In the genomic region with DNA sequence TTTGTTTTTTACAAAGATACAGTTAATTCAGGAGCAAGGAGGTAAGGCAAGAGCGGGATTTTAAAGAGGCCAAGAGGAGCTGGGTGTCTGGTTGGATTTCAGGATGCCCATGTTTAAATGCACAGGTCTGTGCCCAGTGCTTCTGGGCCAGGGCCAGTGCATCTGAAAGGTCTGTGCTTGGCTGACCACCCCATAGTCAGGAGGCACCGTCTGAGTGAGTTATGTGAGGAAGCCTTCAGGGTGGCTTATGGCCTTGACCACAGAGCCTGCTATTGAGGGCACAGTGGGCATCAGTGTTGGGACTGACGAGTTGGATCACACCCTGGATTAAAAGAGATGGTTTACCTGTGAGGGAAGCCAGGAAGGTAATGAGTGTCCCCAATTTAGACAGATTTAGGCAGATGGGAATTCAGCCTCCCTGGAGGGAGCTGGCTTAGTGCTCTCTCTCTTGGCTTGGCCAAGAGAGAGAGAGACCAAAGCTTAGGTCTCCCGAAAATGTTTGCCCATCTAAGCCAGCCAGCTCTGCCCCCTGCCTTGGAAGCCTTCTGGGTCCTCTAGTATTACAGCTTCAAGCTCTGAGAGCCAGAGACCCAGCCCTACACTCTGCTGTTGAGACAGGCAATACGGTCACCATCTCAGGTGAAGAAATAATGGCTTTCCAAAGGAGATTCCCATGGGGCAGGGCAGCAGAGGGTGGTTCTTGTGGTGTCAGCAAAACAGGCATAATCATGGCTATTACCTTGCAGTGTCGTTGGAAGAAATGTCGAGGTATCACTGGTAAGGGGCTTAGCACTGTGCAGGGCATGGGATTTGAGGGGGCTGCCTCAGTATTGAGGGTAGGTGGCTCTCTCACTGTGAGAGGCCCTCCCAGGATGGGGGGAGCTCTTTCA, we compare ENCODE assay signal across 29 cellular contexts.
A peak's percentile ranks its signal among the peaks of the same experiment; 100 is the strongest.
DNase-seq lines count a peak whose midpoint lies in the region; ATAC-seq and TF ChIP-seq lines count a peak whose summit lies in the region.
"Had no signal": no experiment of that assay in that cellular context is flagged by ENCODE, and none has a peak within 500 bp of the region (broad histone marks: within the 10 kb centered on the region; RNA-seq: fewer than 3 reads in every experiment).

No MANE protein-coding gene starts in this region.

- H2AFZ ChIP-seq in IMR-90 (replicated peaks; ENCODE audit: low read length, poor library complexity) (no peak overlapping the region), neural progenitor cell (replicated peaks) (no peak overlapping the region), mesenchymal stem cell (ENCODE audit: low read depth, low read length) (no peak overlapping the region)

- H3K4me2 ChIP-seq in IMR-90 (ENCODE audit: low read depth, low read length) = no peak overlapping the region
- no peak overlapping the region for H3K4me2 ChIP-seq in neural progenitor cell
- H3K4me2 ChIP-seq in mesenchymal stem cell (ENCODE audit: low read length, poor library complexity, severe bottlenecking) = no peak overlapping the region
- H3K4me2 ChIP-seq: BLaER1 had no signal

- no peak overlapping the region for H2BK5ac ChIP-seq in IMR-90 (ENCODE audit: low read depth, low read length, poor library complexity, severe bottlenecking)
- H2BK5ac ChIP-seq in mesenchymal stem cell (ENCODE audit: low read depth, low read length, poor library complexity, severe bottlenecking) = no peak overlapping the region

- H3K4me3 ChIP-seq in CD4-positive, alpha-beta memory T cell (ENCODE audit: low read length in 2 of 2) = no peak overlapping the region
- no peak overlapping the region for H3K4me3 ChIP-seq in IMR-90 (ENCODE audit: insufficient read depth, low read depth, low read length)
- H3K4me3 ChIP-seq in coronary artery = no peak overlapping the region
- H3K4me3 ChIP-seq in neural progenitor cell = no peak overlapping the region
- H3K4me3 ChIP-seq in mesenchymal stem cell (ENCODE audit: insufficient read depth in 1 of 2, low read depth in 1 of 2, low read length in 2 of 2) = no peak overlapping the region
- H3K4me3 ChIP-seq: BLaER1, body of pancreas, upper lobe of right lung had no signal

- H3K23ac ChIP-seq in IMR-90 (ENCODE audit: low read depth, low read length) = no peak overlapping the region
- H3K23ac ChIP-seq in mesenchymal stem cell (ENCODE audit: low read length in 2 of 2) = no peak overlapping the region

- H2AK5ac ChIP-seq in IMR-90 (ENCODE audit: low read depth, low read length) (no peak overlapping the region), mesenchymal stem cell (ENCODE audit: low read length, severe bottlenecking) (no peak overlapping the region)

- H3K56ac ChIP-seq in IMR-90 (ENCODE audit: extremely low read depth, insufficient read depth, low read length) = no peak overlapping the region

- no peaks in the 10 kb centered on the region; the same call in 1 of the 2 replicates for H3K9me1 ChIP-seq in IMR-90 (ENCODE audit: insufficient read depth, low read length)

- H4K20me1 ChIP-seq in IMR-90 (ENCODE audit: insufficient read depth, low read length) = no peaks in the 10 kb centered on the region
- H4K20me1 ChIP-seq in neural progenitor cell (ENCODE audit: low read depth) = no peaks in the 10 kb centered on the region
- H4K20me1 ChIP-seq: BLaER1 had no signal

- dilution Hi-C loops in IMR-90 (cut with HindIII; ENCODE audit: low sequenced_read_pairs, unreplicated experiment) = no loop called here

- H3K36me3 ChIP-seq in CD4-positive, alpha-beta memory T cell (ENCODE audit: insufficient read depth, low read length) = peaks cover 46% of the 10 kb centered on the region
- H3K36me3 ChIP-seq in IMR-90 (ENCODE audit: control insufficient read depth, insufficient read depth, low read length) (no peaks in the 10 kb centered on the region), neural progenitor cell (no peaks in the 10 kb centered on the region), mesenchymal stem cell (ENCODE audit: control insufficient read depth in 1 of 2, insufficient read depth in 2 of 2, low read depth in 1 of 2, low read length in 2 of 2) (peaks cover 0 to 31% of the 10 kb centered on the region in 2 experiments)
- H3K36me3 ChIP-seq: BLaER1, neutrophil had no signal

- H3K79me1 ChIP-seq in IMR-90 (ENCODE audit: low read depth in 1 of 2, low read length in 2 of 2) (no peaks in the 10 kb centered on the region), mesenchymal stem cell (replicated peaks; ENCODE audit: low read length, poor library complexity, severe bottlenecking) (peaks cover 4% of the 10 kb centered on the region)

- H2BK15ac ChIP-seq in IMR-90 (ENCODE audit: low read depth, low read length) (no peak overlapping the region), mesenchymal stem cell (ENCODE audit: low read depth, poor library complexity, severe bottlenecking) (no peak overlapping the region)

- no peak overlapping the region for H3K18ac ChIP-seq in IMR-90 (ENCODE audit: low read depth, low read length)
- no peak overlapping the region for H3K18ac ChIP-seq in mesenchymal stem cell (ENCODE audit: low read depth in 1 of 2, low read length in 2 of 2)

- H3K9ac ChIP-seq in IMR-90 (ENCODE audit: low read depth, low read length) (no peak overlapping the region), neural progenitor cell (no peak overlapping the region), mesenchymal stem cell (ENCODE audit: low read length) (no peak overlapping the region)
- H3K9ac ChIP-seq: BLaER1 had no signal

- no peaks in the 10 kb centered on the region for H3K79me2 ChIP-seq in neural progenitor cell (ENCODE audit: low read depth)

- H3K27ac ChIP-seq in CD4-positive, alpha-beta memory T cell (ENCODE audit: low read depth, low read length) = no peak overlapping the region
- H3K27ac ChIP-seq in IMR-90 (ENCODE audit: insufficient read depth, low read length) (no peak overlapping the region), coronary artery (no peak overlapping the region), neural progenitor cell (no peak overlapping the region), mesenchymal stem cell (ENCODE audit: low read length, poor library complexity, severe bottlenecking) (no peak overlapping the region)
- H3K27ac ChIP-seq: BLaER1, body of pancreas, neutrophil, upper lobe of right lung, VCaP had no signal

- BruUV-seq in IMR-90 (replicated peaks; lab: Mats Ljungman, UMichigan) = no TSS peak

- no peak overlapping the region for H3K14ac ChIP-seq in IMR-90 (replicated peaks; ENCODE audit: low read depth, low read length)
- no peak overlapping the region for H3K14ac ChIP-seq in mesenchymal stem cell (ENCODE audit: low read length in 2 of 2)

- no peaks in the 10 kb centered on the region for H3K27me3 Mint-ChIP-seq in CD4-positive, alpha-beta memory T cell
- H3K27me3 Mint-ChIP-seq in neural progenitor cell (ENCODE audit: insufficient read depth, low read depth) = peaks cover 11% of the 10 kb centered on the region

- H2BK120ac ChIP-seq in IMR-90 (ENCODE audit: low read depth, low read length) (no peak overlapping the region), mesenchymal stem cell (ENCODE audit: low read depth, low read length) (no peak overlapping the region)

- H3K4me1 Mint-ChIP-seq in CD4-positive, alpha-beta memory T cell = peaks cover 3 to 14% (median 12%) of the 10 kb centered on the region in 4 donors
- peaks cover 32% of the 10 kb centered on the region for H3K4me1 Mint-ChIP-seq in neural progenitor cell

- H3K4ac ChIP-seq in IMR-90 (ENCODE audit: low read depth, low read length) (no peak overlapping the region), mesenchymal stem cell (ENCODE audit: low read depth in 1 of 2, low read length in 2 of 2) (no peak overlapping the region)

- H2AK9ac ChIP-seq in IMR-90 (replicated peaks; ENCODE audit: low read depth, low read length, poor library complexity) = no peak overlapping the region

- H3K4me1 ChIP-seq in CD4-positive, alpha-beta memory T cell (ENCODE audit: insufficient read depth, low read length) = no peaks in the 10 kb centered on the region
- no peaks in the 10 kb centered on the region for H3K4me1 ChIP-seq in IMR-90 (ENCODE audit: control insufficient read depth, insufficient read depth, low read length)
- peaks cover 11% of the 10 kb centered on the region for H3K4me1 ChIP-seq in neural progenitor cell
- peaks cover 6% of the 10 kb centered on the region for H3K4me1 ChIP-seq in mesenchymal stem cell (ENCODE audit: control insufficient read depth, insufficient read depth, low read depth, low read length)
- H3K4me1 ChIP-seq: body of pancreas had no signal

- no peak for TF ChIP-seq RAD21 in IMR-90 (IDR thresholded peaks at IDR 0.05; ENCODE audit: low read length)

- H3K4me3 Mint-ChIP-seq in CD4-positive, alpha-beta memory T cell = no peak overlapping the region
- no peak overlapping the region for H3K4me3 Mint-ChIP-seq in neural progenitor cell

- H3K27ac Mint-ChIP-seq in CD4-positive, alpha-beta memory T cell = peak overlapping the region in 5 of 7 donors; percentile 4 to 79 (median 10)
- peak overlapping the region; percentile 58 for H3K27ac Mint-ChIP-seq in neural progenitor cell

- 83% methylated on average over 1 of the region's 7 CpGs; no CpG with 5 or more reads in 1 of the 2 experiments for WGBS in IMR-90 (ENCODE audit: extremely low coverage in 2 of 2, insufficient read length in 1 of 2), 2 experiments
- WGBS in mesenchymal stem cell = 94% methylated on average over 7 of the region's 7 CpGs

- no peak overlapping the region for H2BK20ac ChIP-seq in IMR-90 (ENCODE audit: low read depth, low read length)

- H4K91ac ChIP-seq in IMR-90 (ENCODE audit: insufficient read depth, low read depth, low read length) (no peak overlapping the region), mesenchymal stem cell (ENCODE audit: low read length) (no peak overlapping the region)

- POLR2A ChIA-PET in CD4-positive, alpha-beta memory T cell (lab: Charles Lee; ENCODE audit: partially characterized antibody) = interaction anchor here (1.3 to 1.6 kb wide), 2 partner anchors 10 to 15 kb away, joined by 4 to 5 read pairs; no protein-coding TSS in a partner anchor
- POLR2A ChIA-PET in IMR-90 (lab: Charles Lee; ENCODE audit: unreplicated experiment) = interaction anchor here (1.0 kb wide), 1 partner anchor 12 kb away, joined by 3 read pairs; no protein-coding TSS in a partner anchor

- TF ChIP-seq CTCF in IMR-90 (conservative IDR thresholded peaks at IDR 0.05; ENCODE audit: low read depth, low read length) (no peak), coronary artery (IDR thresholded peaks at IDR 0.05) (no peak), neural progenitor cell (IDR thresholded peaks at IDR 0.05) (no peak)

- no peak for TF ChIP-seq POLR2A in IMR-90 (IDR thresholded peaks at IDR 0.05; ENCODE audit: low read depth, low read length)

- H4K8ac ChIP-seq in IMR-90 (ENCODE audit: low read depth in 2 of 2, low read length in 2 of 2) = no peak overlapping the region
- no peak overlapping the region for H4K8ac ChIP-seq in mesenchymal stem cell (ENCODE audit: low read length)

- no peak overlapping the region for H4K5ac ChIP-seq in IMR-90 (ENCODE audit: low read depth, low read length)

- ATAC-seq in IMR-90 (ENCODE audit: low read depth) (no peak), HG02938 (IDR thresholded peaks at IDR 0.05; ENCODE audit: unreplicated experiment) (no peak)
- ATAC-seq: body of pancreas, HCT116, left lobe of liver, upper lobe of right lung had no signal

- CTCF ChIA-PET in CD4-positive, alpha-beta memory T cell (lab: Charles Lee; ENCODE audit: partially characterized antibody) = interaction anchor here (0.7 to 2.2 kb wide), 3 partner anchors 15 to 1433 kb away, joined by 4 to 5 read pairs (median 5); no protein-coding TSS in a partner anchor
- CTCF ChIA-PET in IMR-90 (lab: Yijun Ruan, JAX) = interaction anchor here (1.4 kb wide), 1 partner anchor 16 kb away, joined by 3 read pairs; no protein-coding TSS in a partner anchor

- no peaks in the 10 kb centered on the region for H3K9me3 ChIP-seq in CD4-positive, alpha-beta memory T cell (ENCODE audit: control insufficient read depth in 1 of 2, low read length in 2 of 2)
- H3K9me3 ChIP-seq in IMR-90 (ENCODE audit: control insufficient read depth, insufficient read depth, low read length) = no peaks in the 10 kb centered on the region
- no peaks in the 10 kb centered on the region for H3K9me3 ChIP-seq in neural progenitor cell (ENCODE audit: low read depth)
- H3K9me3 ChIP-seq in mesenchymal stem cell (ENCODE audit: control insufficient read depth, low read length) = no peaks in the 10 kb centered on the region
- H3K9me3 ChIP-seq: BLaER1, body of pancreas, Caco-2, neutrophil, upper lobe of right lung had no signal

- H3K36me3 Mint-ChIP-seq in CD4-positive, alpha-beta memory T cell = peaks cover 55 to 64% of the 10 kb centered on the region in 2 donors
- peaks cover 15% of the 10 kb centered on the region for H3K36me3 Mint-ChIP-seq in neural progenitor cell

- H3K27me3 ChIP-seq in CD4-positive, alpha-beta memory T cell (ENCODE audit: insufficient read depth, low read length) = no peaks in the 10 kb centered on the region
- H3K27me3 ChIP-seq in IMR-90 (ENCODE audit: control insufficient read depth, insufficient read depth, low read length) = no peaks in the 10 kb centered on the region
- no peaks in the 10 kb centered on the region for H3K27me3 ChIP-seq in neural progenitor cell
- H3K27me3 ChIP-seq in mesenchymal stem cell (ENCODE audit: control insufficient read depth in 1 of 2, insufficient read depth in 1 of 2, low read length in 2 of 2) = peaks cover 0 to 46% of the 10 kb centered on the region in 2 experiments
- H3K27me3 ChIP-seq: BLaER1, body of pancreas, neutrophil, upper lobe of right lung had no signal

- no peaks in the 10 kb centered on the region for H3K9me3 Mint-ChIP-seq in CD4-positive, alpha-beta memory T cell
- H3K9me3 Mint-ChIP-seq in neural progenitor cell = no peaks in the 10 kb centered on the region

- in situ Hi-C loops in IMR-90 (cut with MboI; ENCODE audit: low sequenced_read_pairs) = no loop called here

- intact Hi-C loops in CD4-positive, alpha-beta memory T cell (cut with micrococcal nuclease) = no loop called here
- intact Hi-C loops in IMR-90 (cut with micrococcal nuclease) = no loop called here

- no peak overlapping the region for H2BK12ac ChIP-seq in mesenchymal stem cell (ENCODE audit: low read length in 2 of 2)

- no peak for DNase-seq in CD4-positive, alpha-beta memory T cell
- DNase-seq in IMR-90 (no peak), coronary artery (ENCODE audit: low spot score) (peak; percentile 63), neural progenitor cell (ENCODE audit: low spot score) (no peak), foreskin melanocyte (no peak), NCI-H187 (lab: John Stamatoyannopoulos, UW) (no peak), mesenchymal stem cell (no peak)
- DNase-seq: activated CD4-positive, alpha-beta T cell treated with anti-CD3 and anti-CD28 coated beads for 48 hours; activated CD8-positive, alpha-beta memory T cell treated with anti-CD3 and anti-CD28 coated beads for 24 hours; activated effector memory CD4-positive, alpha-beta T cell treated with Interleukin-2 at 50 U/mL for 16 hours; body of pancreas; Caco-2; DMS53; Kasumi-1; NCI-H1436 treated with DMSO at 0.1 percent for 48 hours; NCI-H2107; NCI-H345; NCI-H774; SIG-M5; stimulated activated CD4-positive, alpha-beta T cell treated with anti-CD3 and anti-CD28 coated beads, Interleukin-4, amount 100 ng/mL, for 24 hours; SW 1271; T1000; upper lobe of right lung had no signal

- no peaks in the 10 kb centered on the region for H3F3A ChIP-seq in neural progenitor cell (ENCODE audit: low read depth)
